ENCODE assay signal across 1 cellular context in the genomic region with DNA sequence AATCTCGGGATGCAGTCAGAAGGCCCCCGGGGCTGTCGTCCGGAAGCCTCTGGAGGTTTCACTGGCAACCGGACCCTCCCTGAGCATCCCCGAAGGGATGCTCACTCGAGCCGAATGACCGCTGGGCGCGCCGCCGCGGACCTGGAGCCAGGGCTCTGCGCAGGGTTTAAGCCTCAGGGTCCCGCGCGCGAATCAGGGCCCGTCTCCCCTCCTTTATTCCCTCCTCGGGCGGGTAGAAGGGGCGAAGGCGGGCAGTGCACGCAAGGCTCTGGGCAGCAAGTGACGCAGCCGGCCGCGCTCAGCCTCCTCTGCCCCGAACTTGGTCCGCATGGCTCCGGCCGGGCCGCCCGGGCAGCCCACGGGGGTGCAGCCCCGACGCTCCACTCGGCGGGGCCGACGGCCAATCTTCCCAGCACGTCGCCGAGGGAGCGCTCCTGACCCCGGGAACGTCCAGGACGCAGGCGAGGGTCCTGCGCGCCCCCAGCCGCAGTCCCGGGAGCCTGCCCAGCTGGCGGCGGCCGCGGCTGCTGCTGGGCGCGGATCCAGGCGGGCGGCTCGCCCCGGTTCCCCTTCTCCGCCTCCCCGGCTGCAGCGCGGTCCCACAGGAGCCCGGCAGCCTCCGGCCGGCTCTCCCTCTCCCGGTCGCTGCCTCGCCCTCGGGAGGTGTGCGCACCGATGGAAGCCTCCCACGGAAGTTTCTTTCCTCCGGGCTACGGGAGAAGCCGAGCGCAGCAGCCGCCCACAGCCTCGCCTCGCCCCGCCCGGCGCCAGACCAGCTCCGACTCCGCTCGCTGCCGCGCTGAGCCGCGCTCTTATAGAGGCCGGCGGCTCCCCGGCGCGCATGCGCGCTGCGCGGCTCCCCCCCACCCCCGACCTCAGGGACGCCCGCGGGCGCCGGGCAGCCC.
TF ChIP-seq lines count a peak whose summit lies in the region.

A gene (minus strand): TSS at position 786 of the 905 bp plus-strand sequence. CDS start 1,041 bp downstream, outside the sequence.

TF ChIP-seq in GM12878, 131 proteins besides CTCF, POLR2A, EP300 and RAD21 (continued from another document):
- TF ChIP-seq, protein P1, sequence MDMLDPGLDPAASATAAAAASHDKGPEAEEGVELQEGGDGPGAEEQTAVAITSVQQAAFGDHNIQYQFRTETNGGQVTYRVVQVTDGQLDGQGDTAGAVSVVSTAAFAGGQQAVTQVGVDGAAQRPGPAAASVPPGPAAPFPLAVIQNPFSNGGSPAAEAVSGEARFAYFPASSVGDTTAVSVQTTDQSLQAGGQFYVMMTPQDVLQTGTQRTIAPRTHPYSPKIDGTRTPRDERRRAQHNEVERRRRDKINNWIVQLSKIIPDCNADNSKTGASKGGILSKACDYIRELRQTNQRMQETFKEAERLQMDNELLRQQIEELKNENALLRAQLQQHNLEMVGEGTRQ (IDR thresholded peaks at IDR 0.05; ENCODE audit: borderline replicate concordance, low read depth, low read length) = no peak
- no peak for TF ChIP-seq RUNX3 (IDR thresholded peaks at IDR 0.05; ENCODE audit: low read length)
